ENCODE assay signal across 8 cellular contexts in genomic region chr6:73516712-73517489, GRCh38. TPM values are rescaled to one million over a fixed set of nuclear protein-coding genes. Genes with fewer than 3 reads are reported as not detected.
DNase-seq lines count a peak whose midpoint lies in the region; ATAC-seq and TF ChIP-seq lines count a peak whose summit lies in the region.

No MANE protein-coding gene starts in this region.

- H3K27me3 ChIP-seq in MM.1S (replicated peaks; ENCODE audit: insufficient read depth, low read length), result no peaks in the 10 kb centered on the region
- H3K27me3 ChIP-seq in heart right ventricle, result no peaks in the 10 kb centered on the region

- H3F3A ChIP-seq in MM.1S (ENCODE audit: insufficient read depth, low read length), result peaks cover 86% of the 10 kb centered on the region

- 72 to 73% methylated on average over 4 of the region's 4 CpGs for WGBS in heart right ventricle, 2 donors
- 47 to 61% methylated on average over 4 of the region's 4 CpGs for WGBS in lower leg skin, 2 donors

- H3K36me3 Mint-ChIP-seq in natural killer cell treated with Interleukin-12 subunit alpha and Interleukin-12 subunit beta and Interleukin-15 and Interleukin-18, amount 100 ng/mL, for 72 hours, result peaks cover 54% of the 10 kb centered on the region

- peak overlapping the region; percentile 28; the same call in 1 of the 2 replicates for H3K4me2 ChIP-seq in MM.1S (ENCODE audit: low read depth, low read length)

- H3K79me2 ChIP-seq in MM.1S (ENCODE audit: low read length), result peaks cover 41% of the 10 kb centered on the region

- H3K36me3 ChIP-seq in MM.1S (replicated peaks; ENCODE audit: insufficient read depth, low read length) (peaks cover 25% of the 10 kb centered on the region), heart right ventricle (peaks cover 0 to 70% (median 40%) of the 10 kb centered on the region in 9 donors)

- no peak overlapping the region for H2AFZ ChIP-seq in MM.1S (ENCODE audit: low read length)

- DNase-seq in DMS 273 (lab: John Stamatoyannopoulos, UW; ENCODE audit: unreplicated experiment), result peak; percentile 60
- DNase-seq in MM.1S, result no peak
- DNase-seq in cardiac fibroblast (ENCODE audit: low read depth in 2 of 2), result peak; percentile 33 to 39
- DNase-seq in natural killer cell treated with Interleukin-12 subunit alpha and Interleukin-12 subunit beta and Interleukin-15 and Interleukin-18, amount 100 ng/mL, for 72 hours (ENCODE audit: low spot score), result no peak
- no peak for DNase-seq in effector CD4-positive, alpha-beta T cell
- no peak for DNase-seq in AG08395 (ENCODE audit: low spot score)
- DNase-seq in heart right ventricle, result no peak
- DNase-seq in lower leg skin (ENCODE audit: low spot score in 2 of 2), result no peak

- TF ChIP-seq POLR2A in lower leg skin (IDR thresholded peaks at IDR 0.05), result no peak

- H3K27ac ChIP-seq in MM.1S (ENCODE audit: low read length), result peak overlapping the region; percentile 63; the same call in 1 of the 2 replicates
- peak overlapping the region in 1 of 10 donors; percentile 18 for H3K27ac ChIP-seq in heart right ventricle

- peaks cover 50% of the 10 kb centered on the region for H4K20me1 ChIP-seq in MM.1S (ENCODE audit: insufficient read depth, low read length)

- ATAC-seq in natural killer cell treated with Interleukin-12 subunit alpha and Interleukin-12 subunit beta and Interleukin-15 and Interleukin-18, amount 100 ng/mL, for 72 hours, result no peak
- no peak for ATAC-seq in heart right ventricle

- peaks cover 54 to 63% of the 10 kb centered on the region in 2 donors for H3K4me1 Mint-ChIP-seq in natural killer cell treated with Interleukin-12 subunit alpha and Interleukin-12 subunit beta and Interleukin-15 and Interleukin-18, amount 100 ng/mL, for 72 hours (ENCODE audit: low read depth in 2 of 2)

- intact Hi-C loops in heart right ventricle (cut with DNase I) (loop anchor here in 7 of 10 donors (1.0 to 10.0 kb wide), 7 partner anchors 62 to 218 kb away; partner anchors contain the start of gene CGAS (in 1 of the 7)), lower leg skin (cut with DNase I; ENCODE audit: low total_unique reads) (loop anchor here (10.0 kb wide), 1 partner anchor 98 kb away; no protein-coding TSS in a partner anchor)

- H3K9me3 ChIP-seq in MM.1S (replicated peaks; ENCODE audit: insufficient read depth, low read length), result no peaks in the 10 kb centered on the region
- no peaks in the 10 kb centered on the region for H3K9me3 ChIP-seq in heart right ventricle

- no peaks in the 10 kb centered on the region for H3K27me3 Mint-ChIP-seq in natural killer cell treated with Interleukin-12 subunit alpha and Interleukin-12 subunit beta and Interleukin-15 and Interleukin-18, amount 100 ng/mL, for 72 hours

- no peaks in the 10 kb centered on the region for H3K9me3 Mint-ChIP-seq in natural killer cell treated with Interleukin-12 subunit alpha and Interleukin-12 subunit beta and Interleukin-15 and Interleukin-18, amount 100 ng/mL, for 72 hours

- H3K27ac Mint-ChIP-seq in natural killer cell treated with Interleukin-12 subunit alpha and Interleukin-12 subunit beta and Interleukin-15 and Interleukin-18, amount 100 ng/mL, for 72 hours, result peak overlapping the region; percentile 98 to 99

- H3K9ac ChIP-seq in MM.1S (ENCODE audit: low read length), result peak overlapping the region; percentile 25; the same call in 1 of the 2 replicates

- TF ChIP-seq CTCF in MM.1S (IDR thresholded peaks at IDR 0.05; ENCODE audit: low read length) (no peak), cardiac fibroblast (IDR thresholded peaks at IDR 0.05; ENCODE audit: low read depth, low read length) (no peak), heart right ventricle (IDR thresholded peaks at IDR 0.05) (no peak), lower leg skin (IDR thresholded peaks at IDR 0.05) (no peak)

- H3K4me3 ChIP-seq in MM.1S (ENCODE audit: low read length), result peak overlapping the region; percentile 16; the same call in 1 of the 2 replicates
- H3K4me3 ChIP-seq in cardiac fibroblast (replicated peaks in 1 of 2; ENCODE audit: low read depth in 2 of 2, low read length in 2 of 2), result peak overlapping the region in 1 of 2 donors; percentile 32
- H3K4me3 ChIP-seq in heart right ventricle, result peak overlapping the region in 2 of 10 donors; percentile 1 to 15
- no peak overlapping the region for H3K4me3 ChIP-seq in lower leg skin (ENCODE audit: low read depth, poor library complexity, severe bottlenecking)

- peak overlapping the region; percentile 70 for H3K4me3 Mint-ChIP-seq in natural killer cell treated with Interleukin-12 subunit alpha and Interleukin-12 subunit beta and Interleukin-15 and Interleukin-18, amount 100 ng/mL, for 72 hours

- H3K9me2 ChIP-seq in MM.1S (replicated peaks; ENCODE audit: insufficient read depth, low read length), result no peaks in the 10 kb centered on the region

- H3K4me1 ChIP-seq in MM.1S (ENCODE audit: low read length) (peaks cover 26% of the 10 kb centered on the region), heart right ventricle (peaks cover 4 to 51% (median 30%) of the 10 kb centered on the region in 9 donors)

RNA-seq across cellular contexts. Expression of gene EEF1A1, which starts 3.9 kb away (rescaled TPM):
- 1,000 to 10,000 TPM; 4,705 to 6,056 TPM for total RNA-seq in natural killer cell treated with Interleukin-12 subunit alpha and Interleukin-12 subunit beta and Interleukin-15 and Interleukin-18, amount 100 ng/mL, for 72 hours
- total RNA-seq in heart right ventricle, result 1,000 to 10,000 TPM in 9 of 10 donors, 100 to 1,000 TPM in 1; 988 to 2,538 (median 1,481) TPM
- polyA plus RNA-seq in heart right ventricle, result 1,000 to 10,000 TPM; 1,651 to 3,224 TPM
- over 10,000 TPM in 2 of 4 donors, 1,000 to 10,000 TPM in 2; 8,072 to 12,275 (median 10,774) TPM for total RNA-seq in lower leg skin

RNA-seq across cellular contexts. Expression of gene MTO1, which starts 55.4 kb away (rescaled TPM):
- 10 to 100 TPM; 42.9 to 76.0 TPM for total RNA-seq in natural killer cell treated with Interleukin-12 subunit alpha and Interleukin-12 subunit beta and Interleukin-15 and Interleukin-18, amount 100 ng/mL, for 72 hours
- total RNA-seq in heart right ventricle (10 to 100 TPM; 22.0 to 34.2 (median 28.2) TPM), lower leg skin (10 to 100 TPM; 22.6 to 29.6 (median 25.1) TPM)
- 10 to 100 TPM; 14.4 to 15.7 TPM for polyA plus RNA-seq in heart right ventricle

Comparison
In these comparisons a context has a peak if more than half of its experiments do, and no peak if none do; other contexts are left out.
1. DNase-seq: peak in DMS 273 (single experiment) and cardiac fibroblast (2 of 2); none in MM.1S (single experiment), natural killer cell treated with Interleukin-12 subunit alpha and Interleukin-12 subunit beta and Interleukin-15 and Interleukin-18, amount 100 ng/mL, for 72 hours (single experiment), effector CD4-positive, alpha-beta T cell (single experiment), AG08395 (single experiment), heart right ventricle (0 of 2) and lower leg skin (0 of 2).